2 cellular contexts compared by ENCODE assay signal in genomic region chr1:238119060-238119459, GRCh38.
TF ChIP-seq lines count a peak whose summit lies in the region.

No MANE protein-coding gene starts in this region.

TF ChIP-seq in GM23338, 12 proteins besides CTCF, POLR2A, EP300 and RAD21:
- no peak for TF ChIP-seq ZNF331 (CRISPR knock-in tag; IDR thresholded peaks at IDR 0.05; ENCODE audit: low read depth)
- TF ChIP-seq, protein P1, sequence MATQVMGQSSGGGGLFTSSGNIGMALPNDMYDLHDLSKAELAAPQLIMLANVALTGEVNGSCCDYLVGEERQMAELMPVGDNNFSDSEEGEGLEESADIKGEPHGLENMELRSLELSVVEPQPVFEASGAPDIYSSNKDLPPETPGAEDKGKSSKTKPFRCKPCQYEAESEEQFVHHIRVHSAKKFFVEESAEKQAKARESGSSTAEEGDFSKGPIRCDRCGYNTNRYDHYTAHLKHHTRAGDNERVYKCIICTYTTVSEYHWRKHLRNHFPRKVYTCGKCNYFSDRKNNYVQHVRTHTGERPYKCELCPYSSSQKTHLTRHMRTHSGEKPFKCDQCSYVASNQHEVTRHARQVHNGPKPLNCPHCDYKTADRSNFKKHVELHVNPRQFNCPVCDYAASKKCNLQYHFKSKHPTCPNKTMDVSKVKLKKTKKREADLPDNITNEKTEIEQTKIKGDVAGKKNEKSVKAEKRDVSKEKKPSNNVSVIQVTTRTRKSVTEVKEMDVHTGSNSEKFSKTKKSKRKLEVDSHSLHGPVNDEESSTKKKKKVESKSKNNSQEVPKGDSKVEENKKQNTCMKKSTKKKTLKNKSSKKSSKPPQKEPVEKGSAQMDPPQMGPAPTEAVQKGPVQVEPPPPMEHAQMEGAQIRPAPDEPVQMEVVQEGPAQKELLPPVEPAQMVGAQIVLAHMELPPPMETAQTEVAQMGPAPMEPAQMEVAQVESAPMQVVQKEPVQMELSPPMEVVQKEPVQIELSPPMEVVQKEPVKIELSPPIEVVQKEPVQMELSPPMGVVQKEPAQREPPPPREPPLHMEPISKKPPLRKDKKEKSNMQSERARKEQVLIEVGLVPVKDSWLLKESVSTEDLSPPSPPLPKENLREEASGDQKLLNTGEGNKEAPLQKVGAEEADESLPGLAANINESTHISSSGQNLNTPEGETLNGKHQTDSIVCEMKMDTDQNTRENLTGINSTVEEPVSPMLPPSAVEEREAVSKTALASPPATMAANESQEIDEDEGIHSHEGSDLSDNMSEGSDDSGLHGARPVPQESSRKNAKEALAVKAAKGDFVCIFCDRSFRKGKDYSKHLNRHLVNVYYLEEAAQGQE (IDR thresholded peaks at IDR 0.05; ENCODE audit: unreplicated experiment): no peak
- no peak for TF ChIP-seq EZH2 (IDR thresholded peaks at IDR 0.05; ENCODE audit: low read depth, unreplicated experiment)

TF ChIP-seq in H1, 55 proteins besides CTCF, POLR2A, EP300 and RAD21:
- TF ChIP-seq TBP (IDR thresholded peaks at IDR 0.05; ENCODE audit: low read depth, low read length): no peak
- no peak for TF ChIP-seq MAFK (IDR thresholded peaks at IDR 0.05; ENCODE audit: low read depth, low read length)
- TF ChIP-seq BACH1 (IDR thresholded peaks at IDR 0.05; ENCODE audit: low read length): no peak
- no peak for TF ChIP-seq SP4 (IDR thresholded peaks at IDR 0.05; ENCODE audit: low read length)
- no peak for TF ChIP-seq ASH2L (IDR thresholded peaks at IDR 0.05; ENCODE audit: low read length)
- no peak for TF ChIP-seq BRCA1 (IDR thresholded peaks at IDR 0.05; ENCODE audit: low read depth, low read length)
